1 cellular context compared by ENCODE assay signal in genomic region chr14:54881761-54882401, GRCh38.
TF ChIP-seq lines count a peak whose summit lies in the region.

No MANE protein-coding gene starts in this region.

TF ChIP-seq in K562, 482 proteins besides CTCF, POLR2A, EP300 and RAD21 (continued from another document):
- TF ChIP-seq ZNF518B (CRISPR knock-in tag; IDR thresholded peaks at IDR 0.05): no peak
- TF ChIP-seq MEIS2 (IDR thresholded peaks at IDR 0.05; ENCODE audit: partially characterized antibody): peak; percentile 26
- peak; percentile 52 for TF ChIP-seq PKNOX1 (IDR thresholded peaks at IDR 0.05)
